Comparison of ENCODE assay signal across 27 cellular contexts in the genomic region with DNA sequence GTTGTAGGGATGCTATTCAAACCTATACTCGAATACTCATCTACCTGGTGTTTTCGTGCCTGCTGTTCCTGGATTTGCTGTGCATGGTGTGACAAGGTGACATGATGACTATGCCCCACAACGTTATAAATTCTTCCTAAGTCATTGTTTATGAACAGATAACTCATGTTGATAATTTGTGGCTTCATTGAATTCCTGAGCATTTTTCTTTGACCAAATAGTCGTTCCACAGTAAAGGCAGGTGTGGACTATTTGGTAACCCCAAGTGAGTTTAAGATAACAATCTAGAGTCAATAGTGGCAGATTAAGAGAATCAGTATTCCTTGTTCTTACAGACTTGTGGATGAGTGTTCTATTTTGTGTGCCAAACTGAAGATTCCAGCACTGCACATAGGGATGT.
"Had no signal": no experiment of that assay in that cellular context is flagged by ENCODE, and none has a peak within 500 bp of the region (broad histone marks: within the 10 kb centered on the region; RNA-seq: fewer than 3 reads in every experiment).

No MANE protein-coding gene starts in this region.

- H3K27me3 ChIP-seq: body of pancreas, cardiac muscle cell, colonic mucosa, gastroesophageal sphincter, hepatocyte, pancreas, stomach, thyroid gland, upper lobe of left lung, vagina had no signal

- H3K79me2 ChIP-seq: hepatocyte had no signal

- DNase-seq: activated B cell treated with CpG ODN at 0.5 μM for 24 hours; activated CD4-positive, alpha-beta T cell treated with anti-CD3 and anti-CD28 coated beads, Interleukin-2, amount 50 U/mL, for 1 hour; activated naive CD4-positive, alpha-beta T cell; activated T-cell treated with anti-CD3 and anti-CD28 coated beads for 4 hours; activated T-cell treated with anti-CD3 and anti-CD28 coated beads, Interleukin-2, amount 50 U/mL, for 72 hours; body of pancreas; cerebellar nuclear complex; colonic mucosa; effector CD8-positive, alpha-beta T cell; left cardiac atrium; naive thymus-derived CD4-positive, alpha-beta T cell; pancreas; psoas muscle; stimulated activated CD4-positive, alpha-beta T cell treated with anti-CD3 and anti-CD28 coated beads, Interleukin-15, amount 100 ng/mL, for 24 hours; stimulated activated CD4-positive, alpha-beta T cell treated with anti-CD3 and anti-CD28 coated beads, Interleukin-2, amount 100 ng/mL, for 24 hours; stimulated activated naive B cell treated with anti-CD40 and anti-IgM and Interleukin-4, amounts not matched to agents 10 μg/mL and 1 μg/mL and 100 μg/mL, for 72 hours; stomach; thyroid gland; upper lobe of left lung had no signal

- H3K36me3 ChIP-seq: cardiac muscle cell, colonic mucosa, thyroid gland had no signal

- H3K4me2 ChIP-seq: hepatocyte had no signal

- H3K27ac Mint-ChIP-seq: activated B cell treated with CpG ODN at 0.5 μM for 24 hours; activated naive CD4-positive, alpha-beta T cell treated with anti-CD3 and anti-CD28 coated beads, Interleukin-2, amount 50 U/mL, for 72 hours; activated T-cell treated with anti-CD3 and anti-CD28 coated beads, Interleukin-2, amount 50 U/mL, for 72 hours; mesothelial cell of epicardium; naive thymus-derived CD4-positive, alpha-beta T cell; stimulated activated naive B cell treated with anti-CD40 and anti-IgM and Interleukin-4, amounts not matched to agents 10 μg/mL and 1 μg/mL and 100 μg/mL, for 72 hours had no signal

- H3K9me3 Mint-ChIP-seq: activated B cell treated with CpG ODN at 0.5 μM for 24 hours; activated naive CD4-positive, alpha-beta T cell treated with anti-CD3 and anti-CD28 coated beads, Interleukin-2, amount 50 U/mL, for 72 hours; activated T-cell treated with anti-CD3 and anti-CD28 coated beads, Interleukin-2, amount 50 U/mL, for 72 hours; mesothelial cell of epicardium; naive thymus-derived CD4-positive, alpha-beta T cell; stimulated activated naive B cell treated with anti-CD40 and anti-IgM and Interleukin-4, amounts not matched to agents 10 μg/mL and 1 μg/mL and 100 μg/mL, for 72 hours had no signal

- H3K27ac ChIP-seq: body of pancreas, cardiac muscle cell, colonic mucosa, gastroesophageal sphincter, hepatocyte, pancreas, psoas muscle, stomach, thyroid gland, upper lobe of left lung, vagina had no signal

- H3K4me1 ChIP-seq: body of pancreas, colonic mucosa, gastroesophageal sphincter, pancreas, psoas muscle, upper lobe of left lung, vagina had no signal

- FAIRE-seq: endometrium, keratinocyte, pancreas had no signal

- H3K4me3 ChIP-seq: body of pancreas, cardiac muscle cell, colonic mucosa, gastroesophageal sphincter, hepatocyte, pancreas, psoas muscle, stomach, thyroid gland, upper lobe of left lung, vagina had no signal

- H3K9me3 ChIP-seq: body of pancreas, colonic mucosa, gastroesophageal sphincter, pancreas, psoas muscle, stomach, thyroid gland, upper lobe of left lung, vagina had no signal

- H3K4me3 Mint-ChIP-seq: activated B cell treated with CpG ODN at 0.5 μM for 24 hours; activated T-cell treated with anti-CD3 and anti-CD28 coated beads, Interleukin-2, amount 50 U/mL, for 72 hours; mesothelial cell of epicardium; naive thymus-derived CD4-positive, alpha-beta T cell; stimulated activated naive B cell treated with anti-CD40 and anti-IgM and Interleukin-4, amounts not matched to agents 10 μg/mL and 1 μg/mL and 100 μg/mL, for 72 hours had no signal

- ATAC-seq: activated naive CD4-positive, alpha-beta T cell treated with anti-CD3 and anti-CD28 coated beads, Interleukin-2, amount 50 U/mL, for 72 hours; activated T-cell treated with anti-CD3 and anti-CD28 coated beads, Interleukin-2, amount 50 U/mL, for 72 hours; body of pancreas; gastroesophageal sphincter; left cardiac atrium; naive thymus-derived CD4-positive, alpha-beta T cell; pancreas; psoas muscle; stimulated activated naive B cell treated with anti-CD40 and anti-IgM and Interleukin-4, amounts not matched to agents 10 μg/mL and 1 μg/mL and 100 μg/mL, for 72 hours had no signal

- H2AFZ ChIP-seq: hepatocyte had no signal

- H3K27me3 Mint-ChIP-seq: activated B cell treated with CpG ODN at 0.5 μM for 24 hours; naive thymus-derived CD4-positive, alpha-beta T cell; stimulated activated naive B cell treated with anti-CD40 and anti-IgM and Interleukin-4, amounts not matched to agents 10 μg/mL and 1 μg/mL and 100 μg/mL, for 72 hours had no signal
